19 cellular contexts compared by ENCODE assay signal in genomic region chr15:77180270-77180669, GRCh38.
DNase-seq lines count a peak whose midpoint lies in the region; ATAC-seq and TF ChIP-seq lines count a peak whose summit lies in the region.
"Had no signal": no experiment of that assay in that cellular context is flagged by ENCODE, and none has a peak within 500 bp of the region (broad histone marks: within the 10 kb centered on the region; RNA-seq: fewer than 3 reads in every experiment).

No MANE protein-coding gene starts in this region.

- no peak overlapping the region for H3K4me3 ChIP-seq in smooth muscle cell
- H3K4me3 ChIP-seq: A549; BLaER1 treated with 17β-estradiol and CSF1 and Interleukin-3, amounts not matched to agents 10 nM and 100 nM had no signal

- CTCF ChIA-PET in activated CD4-positive, alpha-beta T cell treated with anti-CD3 and anti-CD28 coated beads, Interleukin-2, amount 10 ng/mL, durations not matched to agents 7 days and 5 days (lab: Charles Lee), result interaction anchor here (0.6 kb wide), 1 partner anchor 355 kb away, joined by 4 read pairs; no protein-coding TSS in a partner anchor

- ATAC-seq in activated naive CD8-positive, alpha-beta T cell treated with anti-CD3 and anti-CD28 coated beads, Interleukin-2, amount 10 ng/mL, durations not matched to agents 7 days and 5 days (ENCODE audit: low read depth), result no peak
- ATAC-seq in left lobe of liver, result no peak
- ATAC-seq: HCT116, SK-N-SH treated with all-trans-retinoic acid at 6 μM for 48 hours had no signal

- WGBS in smooth muscle cell (ENCODE audit: low lambda C conversion rate), result 80% methylated on average over 6 of the region's 6 CpGs

- H3K4me2 ChIP-seq in smooth muscle cell, result peak overlapping the region; percentile 48
- H3K4me2 ChIP-seq: A549 had no signal

- peaks cover 8% of the 10 kb centered on the region for H3K4me1 ChIP-seq in smooth muscle cell (ENCODE audit: low read depth)

- DNase-seq in activated CD4-positive, alpha-beta T cell treated with anti-CD3 and anti-CD28 coated beads, Interleukin-2, amount 10 ng/mL, durations not matched to agents 7 days and 5 days, result no peak
- no peak for DNase-seq in activated CD4-positive, alpha-beta T cell treated with anti-CD3 and anti-CD28 coated beads for 48 hours
- no peak for DNase-seq in activated naive CD8-positive, alpha-beta T cell treated with anti-CD3 and anti-CD28 coated beads, Interleukin-2, amount 10 ng/mL, durations not matched to agents 7 days and 5 days
- DNase-seq in smooth muscle cell (lab: John Stamatoyannopoulos, UW; ENCODE audit: unreplicated experiment) (no peak), left lobe of liver (ENCODE audit: low spot score) (no peak), inferior parietal cortex (ENCODE audit: extremely low spot score) (no peak), dermis blood vessel endothelial cell (no peak)
- DNase-seq: activated CD4-positive, alpha-beta T cell treated with anti-CD3 and anti-CD28 coated beads for 4 hours; activated T-cell treated with anti-CD3 and anti-CD28 coated beads, Interleukin-2, amount 50 U/mL, for 1 hour; GF-D8; kidney glomerular epithelial cell; NCI-H187; NCI-H510A had no signal

- TF ChIP-seq CTCF in smooth muscle cell (IDR thresholded peaks at IDR 0.05; ENCODE audit: borderline replicate concordance, insufficient read depth, poor library complexity, severe bottlenecking), result no peak

- H4K20me1 ChIP-seq in smooth muscle cell (ENCODE audit: low read depth), result peaks cover 41% of the 10 kb centered on the region
- H4K20me1 ChIP-seq: BLaER1 treated with 17β-estradiol and CSF1 and Interleukin-3, amounts not matched to agents 10 nM and 100 nM had no signal

- no peaks in the 10 kb centered on the region for H3K27me3 ChIP-seq in smooth muscle cell (ENCODE audit: low read depth)
- H3K27me3 ChIP-seq: BLaER1 treated with 17β-estradiol and CSF1 and Interleukin-3, amounts not matched to agents 10 nM and 100 nM had no signal

- H3K4me1 Mint-ChIP-seq in activated CD4-positive, alpha-beta T cell treated with anti-CD3 and anti-CD28 coated beads, Interleukin-2, amount 10 ng/mL, durations not matched to agents 7 days and 5 days, result peaks cover 54% of the 10 kb centered on the region
- H3K4me1 Mint-ChIP-seq in IgD-negative memory B cell, result peaks cover 40 to 50% (median 47%) of the 10 kb centered on the region in 3 donors
- H3K4me1 Mint-ChIP-seq in activated naive CD8-positive, alpha-beta T cell treated with anti-CD3 and anti-CD28 coated beads, Interleukin-2, amount 10 ng/mL, durations not matched to agents 7 days and 5 days, result peaks cover 50% of the 10 kb centered on the region

- peak overlapping the region; percentile 57 for H3K27ac ChIP-seq in smooth muscle cell (ENCODE audit: low read depth)
- H3K27ac ChIP-seq: A549 had no signal

- peaks cover 8% of the 10 kb centered on the region for H3F3A ChIP-seq in smooth muscle cell (ENCODE audit: low read depth)

- no peak overlapping the region for H3K9ac ChIP-seq in smooth muscle cell (ENCODE audit: low read depth)
- H3K9ac ChIP-seq: BLaER1 treated with 17β-estradiol and CSF1 and Interleukin-3, amounts not matched to agents 10 nM and 100 nM had no signal

- peak overlapping the region; percentile 91 for H3K27ac Mint-ChIP-seq in activated CD4-positive, alpha-beta T cell treated with anti-CD3 and anti-CD28 coated beads, Interleukin-2, amount 10 ng/mL, durations not matched to agents 7 days and 5 days
- H3K27ac Mint-ChIP-seq in IgD-negative memory B cell, result peak overlapping the region; percentile 79 to 93 (median 85)
- H3K27ac Mint-ChIP-seq in activated naive CD8-positive, alpha-beta T cell treated with anti-CD3 and anti-CD28 coated beads, Interleukin-2, amount 10 ng/mL, durations not matched to agents 7 days and 5 days, result peak overlapping the region; percentile 88
- H3K27ac Mint-ChIP-seq: progenitor cell of endocrine pancreas had no signal

- no peaks in the 10 kb centered on the region for H3K9me3 Mint-ChIP-seq in activated CD4-positive, alpha-beta T cell treated with anti-CD3 and anti-CD28 coated beads, Interleukin-2, amount 10 ng/mL, durations not matched to agents 7 days and 5 days
- H3K9me3 Mint-ChIP-seq in IgD-negative memory B cell, result no peaks in the 10 kb centered on the region
- no peaks in the 10 kb centered on the region for H3K9me3 Mint-ChIP-seq in activated naive CD8-positive, alpha-beta T cell treated with anti-CD3 and anti-CD28 coated beads, Interleukin-2, amount 10 ng/mL, durations not matched to agents 7 days and 5 days

- POLR2A ChIA-PET in activated CD4-positive, alpha-beta T cell treated with anti-CD3 and anti-CD28 coated beads, Interleukin-2, amount 10 ng/mL, durations not matched to agents 7 days and 5 days (lab: Charles Lee), result interaction anchor here (0.7 kb wide), 1 partner anchor 157 kb away, joined by 3 read pairs; no protein-coding TSS in a partner anchor
- POLR2A ChIA-PET in activated naive CD8-positive, alpha-beta T cell treated with anti-CD3 and anti-CD28 coated beads, Interleukin-2, amount 10 ng/mL, durations not matched to agents 7 days and 5 days (lab: Charles Lee), result interaction anchor here (1.3 to 2.3 kb wide), 3 partner anchors 19 to 362 kb away, joined by 3 to 8 read pairs (median 3); no protein-coding TSS in a partner anchor

- no peaks in the 10 kb centered on the region for H3K79me2 ChIP-seq in smooth muscle cell (ENCODE audit: low read depth)

- H3K4me3 Mint-ChIP-seq in activated CD4-positive, alpha-beta T cell treated with anti-CD3 and anti-CD28 coated beads, Interleukin-2, amount 10 ng/mL, durations not matched to agents 7 days and 5 days, result no peak overlapping the region
- peak overlapping the region in 2 of 4 donors; percentile 24 to 71 for H3K4me3 Mint-ChIP-seq in IgD-negative memory B cell
- peak overlapping the region; percentile 60 for H3K4me3 Mint-ChIP-seq in activated naive CD8-positive, alpha-beta T cell treated with anti-CD3 and anti-CD28 coated beads, Interleukin-2, amount 10 ng/mL, durations not matched to agents 7 days and 5 days

- H3K9me3 ChIP-seq in smooth muscle cell (replicated peaks; ENCODE audit: low read depth), result no peaks in the 10 kb centered on the region
- H3K9me3 ChIP-seq: A549; BLaER1 treated with 17β-estradiol and CSF1 and Interleukin-3, amounts not matched to agents 10 nM and 100 nM had no signal

- peaks cover 8% of the 10 kb centered on the region for H3K36me3 Mint-ChIP-seq in activated CD4-positive, alpha-beta T cell treated with anti-CD3 and anti-CD28 coated beads, Interleukin-2, amount 10 ng/mL, durations not matched to agents 7 days and 5 days (ENCODE audit: low read depth)
- peaks cover 7% of the 10 kb centered on the region for H3K36me3 Mint-ChIP-seq in IgD-negative memory B cell
- peaks cover 14% of the 10 kb centered on the region for H3K36me3 Mint-ChIP-seq in activated naive CD8-positive, alpha-beta T cell treated with anti-CD3 and anti-CD28 coated beads, Interleukin-2, amount 10 ng/mL, durations not matched to agents 7 days and 5 days

- no peak overlapping the region for H2AFZ ChIP-seq in smooth muscle cell (ENCODE audit: low read depth)

- no peaks in the 10 kb centered on the region for H3K27me3 Mint-ChIP-seq in activated CD4-positive, alpha-beta T cell treated with anti-CD3 and anti-CD28 coated beads, Interleukin-2, amount 10 ng/mL, durations not matched to agents 7 days and 5 days
- no peaks in the 10 kb centered on the region for H3K27me3 Mint-ChIP-seq in IgD-negative memory B cell
- no peaks in the 10 kb centered on the region for H3K27me3 Mint-ChIP-seq in activated naive CD8-positive, alpha-beta T cell treated with anti-CD3 and anti-CD28 coated beads, Interleukin-2, amount 10 ng/mL, durations not matched to agents 7 days and 5 days
- H3K27me3 Mint-ChIP-seq: progenitor cell of endocrine pancreas had no signal

- no peaks in the 10 kb centered on the region for H3K36me3 ChIP-seq in smooth muscle cell (ENCODE audit: low read depth)
